Comparison of ENCODE assay signal across 1 cellular context in the genomic region with DNA sequence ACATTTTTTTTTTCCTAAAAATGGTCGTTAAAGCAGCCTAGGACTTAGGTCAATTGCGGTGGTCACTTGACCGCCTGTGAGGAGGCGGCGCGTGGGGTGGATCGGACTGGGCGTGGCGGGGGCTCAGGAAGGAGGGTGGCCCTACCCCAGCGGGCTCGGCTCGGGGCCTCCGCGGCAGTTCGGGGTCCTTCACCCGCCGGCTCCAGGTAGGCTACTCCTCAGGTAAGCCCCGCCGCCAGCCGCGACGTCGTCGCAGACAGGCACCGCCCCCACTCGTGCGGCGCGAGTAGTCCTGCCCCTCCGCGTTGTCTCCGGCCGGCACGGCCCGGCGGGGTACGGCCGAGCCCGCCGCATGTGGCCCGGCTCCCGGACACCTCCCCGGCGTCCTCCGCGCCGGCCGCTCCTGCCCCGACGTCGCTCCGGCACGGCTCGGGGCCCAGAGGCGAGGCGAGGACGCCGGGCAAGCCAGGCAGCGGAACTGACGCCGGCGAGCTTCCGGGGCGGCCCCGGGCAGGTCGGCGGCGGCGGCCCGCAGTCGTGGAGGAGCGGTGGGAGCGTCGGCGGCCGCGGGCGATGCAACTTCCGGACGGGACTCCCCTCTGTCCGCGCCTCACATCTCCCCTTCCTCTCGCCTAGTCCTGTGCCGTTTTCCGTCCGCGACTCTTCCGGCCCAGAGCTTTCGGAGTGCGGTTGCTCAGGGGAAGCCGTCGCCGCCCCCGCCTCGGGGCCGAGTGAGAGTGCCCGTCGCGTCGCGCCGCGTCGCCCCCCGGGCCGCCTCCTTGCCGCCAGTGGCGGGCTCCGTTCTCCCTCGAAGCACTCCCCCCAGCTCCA.
TF ChIP-seq lines count a peak whose summit lies in the region.

AGO3 (plus strand) TSS at position 513 of the 831 bp plus-strand sequence. CDS start 322 bp downstream, outside the sequence.

TF ChIP-seq in WTC11, 78 proteins besides CTCF, POLR2A, EP300 and RAD21 (continued from another document and continues in another):
- TF ChIP-seq JAZF1 (CRISPR knock-in tag; IDR thresholded peaks at IDR 0.05) (no peak), PRDM15 (CRISPR knock-in tag; IDR thresholded peaks at IDR 0.05) (peak; percentile 65), ZNF396 (CRISPR knock-in tag; IDR thresholded peaks at IDR 0.05; ENCODE audit: borderline replicate concordance) (no peak), ZNF121 (CRISPR knock-in tag; IDR thresholded peaks at IDR 0.05) (peak; percentile 53; the same call in 1 of the 2 replicates), CBFB (CRISPR knock-in tag; IDR thresholded peaks at IDR 0.05; ENCODE audit: low read depth) (no peak), FOXP1 (CRISPR knock-in tag; IDR thresholded peaks at IDR 0.05; ENCODE audit: borderline replicate concordance) (peak; percentile 74), CDX4 (CRISPR knock-in tag; IDR thresholded peaks at IDR 0.05; ENCODE audit: borderline replicate concordance) (no peak), PREB (CRISPR knock-in tag; IDR thresholded peaks at IDR 0.05; ENCODE audit: borderline replicate concordance) (no peak), MXD4 (CRISPR knock-in tag; IDR thresholded peaks at IDR 0.05; ENCODE audit: borderline replicate concordance) (no peak), RORB (CRISPR knock-in tag; IDR thresholded peaks at IDR 0.05) (no peak), EMX1 (CRISPR knock-in tag; IDR thresholded peaks at IDR 0.05) (peak; percentile 90), TEAD1 (CRISPR knock-in tag; IDR thresholded peaks at IDR 0.05) (peak; percentile 51; the same call in 1 of the 2 replicates), ZNF219 (CRISPR knock-in tag; IDR thresholded peaks at IDR 0.05; ENCODE audit: borderline replicate concordance) (no peak), NR2C2 (CRISPR knock-in tag; IDR thresholded peaks at IDR 0.05) (no peak), TP53 (CRISPR knock-in tag; IDR thresholded peaks at IDR 0.05) (no peak), NR3C1 (CRISPR knock-in tag; conservative IDR thresholded peaks at IDR 0.05; ENCODE audit: low read depth) (no peak), E2F4 (CRISPR knock-in tag; IDR thresholded peaks at IDR 0.05; ENCODE audit: borderline replicate concordance, low read depth) (peak; percentile 14; the same call in 1 of the 2 replicates), ESRRA (CRISPR knock-in tag; IDR thresholded peaks at IDR 0.05; ENCODE audit: borderline replicate concordance) (0 out of 2 replicates have a peak, but pooled peaks have one; percentile 34), MLX (CRISPR knock-in tag; IDR thresholded peaks at IDR 0.05) (no peak), OVOL2 (CRISPR knock-in tag; IDR thresholded peaks at IDR 0.05; ENCODE audit: borderline replicate concordance) (peak; percentile 57; the same call in 1 of the 2 replicates), FOXP4 (CRISPR knock-in tag; IDR thresholded peaks at IDR 0.05) (peak; percentile 55; the same call in 1 of the 2 replicates), JUN (CRISPR knock-in tag; IDR thresholded peaks at IDR 0.05) (no peak), HMGXB4 (CRISPR knock-in tag; IDR thresholded peaks at IDR 0.05) (peak; percentile 89), ZBTB21 (CRISPR knock-in tag; IDR thresholded peaks at IDR 0.05; ENCODE audit: borderline replicate concordance) (no peak; the same call in 1 of the 2 replicates), NFE2L1 (CRISPR knock-in tag; IDR thresholded peaks at IDR 0.05) (no peak), E2F5 (CRISPR knock-in tag; IDR thresholded peaks at IDR 0.05) (peak; percentile 53; the same call in 1 of the 2 replicates)
- TF ChIP-seq, protein P1, sequence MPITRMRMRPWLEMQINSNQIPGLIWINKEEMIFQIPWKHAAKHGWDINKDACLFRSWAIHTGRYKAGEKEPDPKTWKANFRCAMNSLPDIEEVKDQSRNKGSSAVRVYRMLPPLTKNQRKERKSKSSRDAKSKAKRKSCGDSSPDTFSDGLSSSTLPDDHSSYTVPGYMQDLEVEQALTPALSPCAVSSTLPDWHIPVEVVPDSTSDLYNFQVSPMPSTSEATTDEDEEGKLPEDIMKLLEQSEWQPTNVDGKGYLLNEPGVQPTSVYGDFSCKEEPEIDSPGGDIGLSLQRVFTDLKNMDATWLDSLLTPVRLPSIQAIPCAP (CRISPR knock-in tag; IDR thresholded peaks at IDR 0.05): no peak; the same call in 1 of the 2 replicates
- TF ChIP-seq, protein P2, sequence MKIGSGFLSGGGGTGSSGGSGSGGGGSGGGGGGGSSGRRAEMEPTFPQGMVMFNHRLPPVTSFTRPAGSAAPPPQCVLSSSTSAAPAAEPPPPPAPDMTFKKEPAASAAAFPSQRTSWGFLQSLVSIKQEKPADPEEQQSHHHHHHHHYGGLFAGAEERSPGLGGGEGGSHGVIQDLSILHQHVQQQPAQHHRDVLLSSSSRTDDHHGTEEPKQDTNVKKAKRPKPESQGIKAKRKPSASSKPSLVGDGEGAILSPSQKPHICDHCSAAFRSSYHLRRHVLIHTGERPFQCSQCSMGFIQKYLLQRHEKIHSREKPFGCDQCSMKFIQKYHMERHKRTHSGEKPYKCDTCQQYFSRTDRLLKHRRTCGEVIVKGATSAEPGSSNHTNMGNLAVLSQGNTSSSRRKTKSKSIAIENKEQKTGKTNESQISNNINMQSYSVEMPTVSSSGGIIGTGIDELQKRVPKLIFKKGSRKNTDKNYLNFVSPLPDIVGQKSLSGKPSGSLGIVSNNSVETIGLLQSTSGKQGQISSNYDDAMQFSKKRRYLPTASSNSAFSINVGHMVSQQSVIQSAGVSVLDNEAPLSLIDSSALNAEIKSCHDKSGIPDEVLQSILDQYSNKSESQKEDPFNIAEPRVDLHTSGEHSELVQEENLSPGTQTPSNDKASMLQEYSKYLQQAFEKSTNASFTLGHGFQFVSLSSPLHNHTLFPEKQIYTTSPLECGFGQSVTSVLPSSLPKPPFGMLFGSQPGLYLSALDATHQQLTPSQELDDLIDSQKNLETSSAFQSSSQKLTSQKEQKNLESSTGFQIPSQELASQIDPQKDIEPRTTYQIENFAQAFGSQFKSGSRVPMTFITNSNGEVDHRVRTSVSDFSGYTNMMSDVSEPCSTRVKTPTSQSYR (CRISPR knock-in tag; IDR thresholded peaks at IDR 0.05): no peak
- TF ChIP-seq, protein P3, sequence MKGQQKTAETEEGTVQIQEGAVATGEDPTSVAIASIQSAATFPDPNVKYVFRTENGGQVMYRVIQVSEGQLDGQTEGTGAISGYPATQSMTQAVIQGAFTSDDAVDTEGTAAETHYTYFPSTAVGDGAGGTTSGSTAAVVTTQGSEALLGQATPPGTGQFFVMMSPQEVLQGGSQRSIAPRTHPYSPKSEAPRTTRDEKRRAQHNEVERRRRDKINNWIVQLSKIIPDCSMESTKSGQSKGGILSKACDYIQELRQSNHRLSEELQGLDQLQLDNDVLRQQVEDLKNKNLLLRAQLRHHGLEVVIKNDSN (CRISPR knock-in tag; IDR thresholded peaks at IDR 0.05): no peak
- TF ChIP-seq, protein P4, sequence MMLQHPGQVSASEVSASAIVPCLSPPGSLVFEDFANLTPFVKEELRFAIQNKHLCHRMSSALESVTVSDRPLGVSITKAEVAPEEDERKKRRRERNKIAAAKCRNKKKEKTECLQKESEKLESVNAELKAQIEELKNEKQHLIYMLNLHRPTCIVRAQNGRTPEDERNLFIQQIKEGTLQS (CRISPR knock-in tag; conservative IDR thresholded peaks at IDR 0.05): no peak
- TF ChIP-seq, protein P5, sequence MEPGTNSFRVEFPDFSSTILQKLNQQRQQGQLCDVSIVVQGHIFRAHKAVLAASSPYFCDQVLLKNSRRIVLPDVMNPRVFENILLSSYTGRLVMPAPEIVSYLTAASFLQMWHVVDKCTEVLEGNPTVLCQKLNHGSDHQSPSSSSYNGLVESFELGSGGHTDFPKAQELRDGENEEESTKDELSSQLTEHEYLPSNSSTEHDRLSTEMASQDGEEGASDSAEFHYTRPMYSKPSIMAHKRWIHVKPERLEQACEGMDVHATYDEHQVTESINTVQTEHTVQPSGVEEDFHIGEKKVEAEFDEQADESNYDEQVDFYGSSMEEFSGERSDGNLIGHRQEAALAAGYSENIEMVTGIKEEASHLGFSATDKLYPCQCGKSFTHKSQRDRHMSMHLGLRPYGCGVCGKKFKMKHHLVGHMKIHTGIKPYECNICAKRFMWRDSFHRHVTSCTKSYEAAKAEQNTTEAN (CRISPR knock-in tag; IDR thresholded peaks at IDR 0.05): no peak
